8 cellular contexts compared by ENCODE assay signal in genomic region chr12:27940756-27941402, GRCh38. TPM values are rescaled to one million over a fixed set of nuclear protein-coding genes. Genes with fewer than 3 reads are reported as not detected.
DNase-seq lines count a peak whose midpoint lies in the region; ATAC-seq, FAIRE-seq and TF ChIP-seq lines count a peak whose summit lies in the region.

No MANE protein-coding gene starts in this region.

- H3K9me3 Mint-ChIP-seq in astrocyte (ENCODE audit: unreplicated experiment): no peaks in the 10 kb centered on the region

- H3K79me2 ChIP-seq in astrocyte (ENCODE audit: insufficient read depth, low read length) (no peaks in the 10 kb centered on the region), hepatocyte (no peaks in the 10 kb centered on the region)

- H3K9ac ChIP-seq in astrocyte (ENCODE audit: low read length): no peak overlapping the region

- DNase-seq in GM13977 (ENCODE audit: low spot score) (peak; percentile 67), NCI-H146 (lab: John Stamatoyannopoulos, UW) (peak; percentile 58), T-helper 22 cell (ENCODE audit: low read depth) (peak; percentile 19), astrocyte (ENCODE audit: low read depth) (peak; percentile 56), hepatocyte (ENCODE audit: low spot score) (peak; percentile 81), smooth muscle cell of the brain vasculature (ENCODE audit: low read depth, low spot score) (peak; percentile 68)

- H3K27me3 ChIP-seq in astrocyte (ENCODE audit: insufficient read depth, low read length) (no peaks in the 10 kb centered on the region), hepatocyte (no peaks in the 10 kb centered on the region)

- H3K36me3 Mint-ChIP-seq in astrocyte (ENCODE audit: low read depth, unreplicated experiment): no peaks in the 10 kb centered on the region

- peak; percentile 95 for FAIRE-seq in astrocyte (lab: Jason Lieb, UNC)

- 41% methylated on average over 4 of the region's 4 CpGs for WGBS in hepatocyte (ENCODE audit: low lambda C conversion rate, missing lambda C conversion rate)

- no peak overlapping the region for H3K4me2 ChIP-seq in astrocyte (ENCODE audit: low read length)
- no peak overlapping the region for H3K4me2 ChIP-seq in hepatocyte

- no peaks in the 10 kb centered on the region for H3K9me3 ChIP-seq in astrocyte (ENCODE audit: insufficient read depth, low read depth, low read length)
- H3K9me3 ChIP-seq in hepatocyte (ENCODE audit: low read depth): no peaks in the 10 kb centered on the region

- H3K27me3 Mint-ChIP-seq in astrocyte (ENCODE audit: low read depth, unreplicated experiment): no peaks in the 10 kb centered on the region

- H4K20me1 ChIP-seq in astrocyte (ENCODE audit: insufficient read depth, low read length) (no peaks in the 10 kb centered on the region), hepatocyte (ENCODE audit: insufficient read depth, poor library complexity, severe bottlenecking) (no peaks in the 10 kb centered on the region)

- no peak overlapping the region for H3K27ac Mint-ChIP-seq in astrocyte (ENCODE audit: unreplicated experiment)

- H3K4me1 Mint-ChIP-seq in astrocyte (ENCODE audit: low read depth, unreplicated experiment): peaks cover 3% of the 10 kb centered on the region

- ATAC-seq in HG02798 (IDR thresholded peaks at IDR 0.05; ENCODE audit: poor library complexity, unreplicated experiment): peak; percentile 96
- no peak for ATAC-seq in GM18873 (IDR thresholded peaks at IDR 0.05; ENCODE audit: low FRiP score, unreplicated experiment)

- H2AFZ ChIP-seq in astrocyte (ENCODE audit: low read depth, low read length) (no peak overlapping the region), hepatocyte (no peak overlapping the region)

- H3K27ac ChIP-seq in astrocyte (ENCODE audit: low read depth, low read length) (no peak overlapping the region), hepatocyte (no peak overlapping the region)

- in situ Hi-C loops in GM13977 (cut with MboI; ENCODE audit: low pct_unique_long_range_greater_than_20kb, low sequenced_read_pairs, unreplicated experiment): loop anchor here (25.0 kb wide), 1 partner anchor 204 kb away; no protein-coding TSS in a partner anchor

- no peaks in the 10 kb centered on the region for H3K9me2 ChIP-seq in hepatocyte (replicated peaks; ENCODE audit: insufficient read depth)

- H3K4me1 ChIP-seq in astrocyte (ENCODE audit: insufficient read depth, low read length) (no peaks in the 10 kb centered on the region), hepatocyte (ENCODE audit: insufficient read depth) (no peaks in the 10 kb centered on the region)

- H3K4me3 Mint-ChIP-seq in astrocyte (ENCODE audit: unreplicated experiment): no peak overlapping the region

- H3K4me3 ChIP-seq in astrocyte (ENCODE audit: insufficient read depth, low read depth, low read length): no peak overlapping the region
- H3K4me3 ChIP-seq in hepatocyte: no peak overlapping the region

- peak; percentile 89 for TF ChIP-seq CTCF in GM13977 (IDR thresholded peaks at IDR 0.05; ENCODE audit: extremely low read depth, insufficient read depth, missing control alignments)
- peak; percentile 92 for TF ChIP-seq CTCF in astrocyte (IDR thresholded peaks at IDR 0.05; ENCODE audit: insufficient read depth, low read depth, low read length)
- peak; percentile 88 for TF ChIP-seq CTCF in hepatocyte (IDR thresholded peaks at IDR 0.05; ENCODE audit: poor library complexity)

- H3K36me3 ChIP-seq in astrocyte (ENCODE audit: insufficient read depth, low read length) (no peaks in the 10 kb centered on the region), hepatocyte (replicated peaks; ENCODE audit: insufficient read depth, low read depth) (no peaks in the 10 kb centered on the region)

RNA-seq across cellular contexts. Expression of gene PTHLH, which starts 31.7 kb away (rescaled TPM):
- 48.5 and 53.5 TPM in 2 replicates for total RNA-seq in astrocyte
- total RNA-seq in hepatocyte: 1.8 and 4.5 TPM in 2 replicates
- 2.7 and 3.1 TPM in 2 replicates for polyA plus RNA-seq in hepatocyte

Comparison
In these comparisons a context has a peak if more than half of its experiments do, and no peak if none do; other contexts are left out.
1. DNase-seq: peak in every context shown above with its lines; median percentile 81 in hepatocyte; 68 in smooth muscle cell of the brain vasculature; 67 in GM13977; 58 in NCI-H146; 56 in astrocyte; 19 in T-helper 22 cell.